Comparison of ENCODE assay signal across 8 cellular contexts in genomic region chr7:31192996-31193395, GRCh38.
DNase-seq lines count a peak whose midpoint lies in the region; ATAC-seq and TF ChIP-seq lines count a peak whose summit lies in the region.

No MANE protein-coding gene starts in this region.

- TF ChIP-seq CTCF in right atrium auricular region (IDR thresholded peaks at IDR 0.05) (peak; percentile 50 to 74), sigmoid colon (IDR thresholded peaks at IDR 0.05) (peak in 3 of 4 experiments; percentile 17 to 52 (median 33))

- H3K36me3 ChIP-seq in adipocyte (ENCODE audit: control insufficient read depth, insufficient read depth, low read length, severe bottlenecking) (no peaks in the 10 kb centered on the region), right atrium auricular region (no peaks in the 10 kb centered on the region), sigmoid colon (no peaks in the 10 kb centered on the region)

- no peak for TF ChIP-seq EP300 in sigmoid colon (IDR thresholded peaks at IDR 0.05)

- peaks cover 7% of the 10 kb centered on the region for H3K9me3 ChIP-seq in adipocyte (ENCODE audit: control insufficient read depth, low read length)
- peaks cover 0 to 3% of the 10 kb centered on the region in 2 donors for H3K9me3 ChIP-seq in right atrium auricular region
- no peaks in the 10 kb centered on the region for H3K9me3 ChIP-seq in sigmoid colon

- H3K4me3 ChIP-seq in adipocyte (ENCODE audit: low read length) (no peak overlapping the region), right atrium auricular region (no peak overlapping the region), sigmoid colon (peak overlapping the region in 1 of 4 donors; percentile 7)

- no peaks in the 10 kb centered on the region for H3K4me1 ChIP-seq in adipocyte (ENCODE audit: control insufficient read depth, insufficient read depth, low read length)
- H3K4me1 ChIP-seq in right atrium auricular region = no peaks in the 10 kb centered on the region
- H3K4me1 ChIP-seq in sigmoid colon = peaks cover 0 to 4% (median 1%) of the 10 kb centered on the region in 4 donors

- H3K27me3 ChIP-seq in adipocyte (replicated peaks; ENCODE audit: control insufficient read depth, insufficient read depth, low read length) = peaks cover 16% of the 10 kb centered on the region
- H3K27me3 ChIP-seq in right atrium auricular region = no peaks in the 10 kb centered on the region
- H3K27me3 ChIP-seq in sigmoid colon = peaks cover 0 to 11% (median 0%) of the 10 kb centered on the region in 3 donors

- intact Hi-C loops in sigmoid colon (cut with DNase I) = no loop called here

- H3K9ac ChIP-seq in adipocyte (ENCODE audit: low read length) = no peak overlapping the region

- TF ChIP-seq POLR2A in sigmoid colon (IDR thresholded peaks at IDR 0.05) = no peak

- no peak overlapping the region for H3K27ac ChIP-seq in right atrium auricular region
- H3K27ac ChIP-seq in sigmoid colon = no peak overlapping the region

- peak; percentile 19 for DNase-seq in stimulated activated CD4-positive, alpha-beta T cell treated with anti-CD3 and anti-CD28 coated beads, Interleukin-15, amount 100 ng/mL, for 24 hours
- DNase-seq in stimulated activated CD4-positive, alpha-beta T cell treated with anti-CD3 and anti-CD28 coated beads, Interleukin-4, amount 100 ng/mL, for 4 hours = no peak
- DNase-seq in NCI-H2029 treated with DMSO at 0.1 percent for 48 hours (lab: John Stamatoyannopoulos, UW) = peak; percentile 22
- DNase-seq in adipocyte (ENCODE audit: low read depth) = peak; percentile 65
- no peak for DNase-seq in right atrium auricular region (ENCODE audit: low spot score)
- DNase-seq in sigmoid colon = no peak
- no peak for DNase-seq in activated CD8-positive, alpha-beta memory T cell treated with anti-CD3 and anti-CD28 coated beads for 24 hours

- WGBS in sigmoid colon, 2 donors = 5 to 9% methylated on average over 27 of the region's 27 CpGs

- no peak for ATAC-seq in GM21529 (IDR thresholded peaks at IDR 0.05; ENCODE audit: unreplicated experiment)

Comparison
In these comparisons a context has a peak if more than half of its experiments do, and no peak if none do; other contexts are left out.
1. DNase-seq: peak in stimulated activated CD4-positive, alpha-beta T cell treated with anti-CD3 and anti-CD28 coated beads, Interleukin-15, amount 100 ng/mL, for 24 hours (single experiment), NCI-H2029 treated with DMSO at 0.1 percent for 48 hours (single experiment) and adipocyte (single experiment); none in stimulated activated CD4-positive, alpha-beta T cell treated with anti-CD3 and anti-CD28 coated beads, Interleukin-4, amount 100 ng/mL, for 4 hours (0 of 2), right atrium auricular region (single experiment), sigmoid colon (single experiment) and activated CD8-positive, alpha-beta memory T cell treated with anti-CD3 and anti-CD28 coated beads for 24 hours (single experiment).